ENCODE assay signal across 1 cellular context in genomic region chr11:134802116-134802515, GRCh38.
TF ChIP-seq lines count a peak whose summit lies in the region.

No MANE protein-coding gene starts in this region.

TF ChIP-seq in GM23338, 12 proteins besides CTCF, POLR2A, EP300 and RAD21 (continued from another document):
- no peak for TF ChIP-seq ZNF462 (CRISPR knock-in tag; IDR thresholded peaks at IDR 0.05)
- TF ChIP-seq REST (IDR thresholded peaks at IDR 0.05; ENCODE audit: unreplicated experiment) = no peak
- no peak for TF ChIP-seq ZNF114 (CRISPR knock-in tag; IDR thresholded peaks at IDR 0.05)
- TF ChIP-seq JUNB (IDR thresholded peaks at IDR 0.05; ENCODE audit: unreplicated experiment) = no peak
- no peak for TF ChIP-seq NANOG (IDR thresholded peaks at IDR 0.05; ENCODE audit: borderline replicate concordance)
- TF ChIP-seq POLR2AphosphoS5 (IDR thresholded peaks at IDR 0.05; ENCODE audit: low read depth) = no peak
TF ChIP-seq in GM23338: peak in this region for 0.
